In genomic region chr3:25581823-25582222, GRCh38 we compare ENCODE assay signal across 1 cellular context.
TF ChIP-seq lines count a peak whose summit lies in the region.

No MANE protein-coding gene starts in this region.

TF ChIP-seq in GM23338, 12 proteins besides CTCF, POLR2A, EP300 and RAD21 (continued from another document):
- no peak for TF ChIP-seq ZNF462 (CRISPR knock-in tag; IDR thresholded peaks at IDR 0.05)
- no peak for TF ChIP-seq ETS1 (IDR thresholded peaks at IDR 0.05)
- no peak for TF ChIP-seq CREB1 (CRISPR knock-in tag; IDR thresholded peaks at IDR 0.05; ENCODE audit: low read depth)
- TF ChIP-seq, protein P1, sequence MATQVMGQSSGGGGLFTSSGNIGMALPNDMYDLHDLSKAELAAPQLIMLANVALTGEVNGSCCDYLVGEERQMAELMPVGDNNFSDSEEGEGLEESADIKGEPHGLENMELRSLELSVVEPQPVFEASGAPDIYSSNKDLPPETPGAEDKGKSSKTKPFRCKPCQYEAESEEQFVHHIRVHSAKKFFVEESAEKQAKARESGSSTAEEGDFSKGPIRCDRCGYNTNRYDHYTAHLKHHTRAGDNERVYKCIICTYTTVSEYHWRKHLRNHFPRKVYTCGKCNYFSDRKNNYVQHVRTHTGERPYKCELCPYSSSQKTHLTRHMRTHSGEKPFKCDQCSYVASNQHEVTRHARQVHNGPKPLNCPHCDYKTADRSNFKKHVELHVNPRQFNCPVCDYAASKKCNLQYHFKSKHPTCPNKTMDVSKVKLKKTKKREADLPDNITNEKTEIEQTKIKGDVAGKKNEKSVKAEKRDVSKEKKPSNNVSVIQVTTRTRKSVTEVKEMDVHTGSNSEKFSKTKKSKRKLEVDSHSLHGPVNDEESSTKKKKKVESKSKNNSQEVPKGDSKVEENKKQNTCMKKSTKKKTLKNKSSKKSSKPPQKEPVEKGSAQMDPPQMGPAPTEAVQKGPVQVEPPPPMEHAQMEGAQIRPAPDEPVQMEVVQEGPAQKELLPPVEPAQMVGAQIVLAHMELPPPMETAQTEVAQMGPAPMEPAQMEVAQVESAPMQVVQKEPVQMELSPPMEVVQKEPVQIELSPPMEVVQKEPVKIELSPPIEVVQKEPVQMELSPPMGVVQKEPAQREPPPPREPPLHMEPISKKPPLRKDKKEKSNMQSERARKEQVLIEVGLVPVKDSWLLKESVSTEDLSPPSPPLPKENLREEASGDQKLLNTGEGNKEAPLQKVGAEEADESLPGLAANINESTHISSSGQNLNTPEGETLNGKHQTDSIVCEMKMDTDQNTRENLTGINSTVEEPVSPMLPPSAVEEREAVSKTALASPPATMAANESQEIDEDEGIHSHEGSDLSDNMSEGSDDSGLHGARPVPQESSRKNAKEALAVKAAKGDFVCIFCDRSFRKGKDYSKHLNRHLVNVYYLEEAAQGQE (IDR thresholded peaks at IDR 0.05; ENCODE audit: unreplicated experiment), result no peak
- TF ChIP-seq POLR2AphosphoS5 (IDR thresholded peaks at IDR 0.05; ENCODE audit: low read depth), result no peak
- TF ChIP-seq EZH2phosphoT487 (IDR thresholded peaks at IDR 0.05; ENCODE audit: unreplicated experiment), result no peak
